Comparison of ENCODE assay signal across 8 cellular contexts in the genomic region with DNA sequence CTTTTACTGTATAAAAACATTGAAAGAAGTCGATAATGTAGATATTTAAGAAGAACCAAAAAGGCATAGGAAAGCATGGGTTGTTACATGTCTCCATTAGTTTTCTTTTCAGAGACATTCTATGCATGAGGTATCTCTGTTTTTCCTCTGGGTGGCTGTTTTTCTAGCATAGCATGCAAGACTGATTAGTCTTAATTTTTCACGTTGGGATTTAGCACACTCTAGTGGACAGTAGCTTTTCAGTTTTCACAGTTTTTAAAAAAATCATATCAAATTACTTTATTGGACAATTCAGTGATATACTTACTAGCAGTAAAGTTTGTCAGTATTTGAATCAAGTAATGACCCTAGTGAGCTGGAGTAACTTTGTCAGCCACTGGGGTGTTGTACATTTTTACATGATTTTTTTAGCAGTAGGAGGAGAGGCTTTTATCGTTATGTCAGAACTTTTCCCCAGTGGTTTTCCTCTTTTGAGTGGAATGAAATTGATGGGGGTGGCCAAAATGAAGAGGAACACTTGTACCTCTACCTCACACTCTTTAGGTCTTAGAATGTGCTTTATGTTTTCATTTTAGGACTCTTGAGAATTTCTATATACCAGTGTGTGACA. TPM values are rescaled to one million over a fixed set of nuclear protein-coding genes. Genes with fewer than 3 reads are reported as not detected.
A peak's percentile ranks its signal among the peaks of the same experiment; 100 is the strongest.
DNase-seq lines count a peak whose midpoint lies in the region; ATAC-seq and TF ChIP-seq lines count a peak whose summit lies in the region.

No MANE protein-coding gene starts in this region.

- H3K4me3 Mint-ChIP-seq in activated T-cell treated with anti-CD3 and anti-CD28 coated beads, Interleukin-2, amount 50 U/mL, for 24 hours = no peak overlapping the region

- H3K79me2 ChIP-seq in DND-41 (ENCODE audit: insufficient read depth, low read length) (no peaks in the 10 kb centered on the region), fibroblast of lung (ENCODE audit: control insufficient read depth, insufficient read depth, low read length) (no peaks in the 10 kb centered on the region), parathyroid adenoma (no peaks in the 10 kb centered on the region)

- H4K20me1 ChIP-seq in DND-41 (ENCODE audit: insufficient read depth, low read length) = no peaks in the 10 kb centered on the region
- no peaks in the 10 kb centered on the region for H4K20me1 ChIP-seq in fibroblast of lung (ENCODE audit: control insufficient read depth, extremely low read depth, insufficient read depth, low read length)

- H3K36me3 ChIP-seq in DND-41 (ENCODE audit: insufficient read depth, low read length) = peaks cover 3% of the 10 kb centered on the region; the same call in 1 of the 2 replicates
- H3K36me3 ChIP-seq in fibroblast of lung (ENCODE audit: control insufficient read depth, insufficient read depth, low read length) = no peaks in the 10 kb centered on the region
- no peaks in the 10 kb centered on the region for H3K36me3 ChIP-seq in parathyroid adenoma (ENCODE audit: control insufficient read depth, insufficient read depth, low read length)

- no peak overlapping the region for H3K4me3 ChIP-seq in DND-41 (ENCODE audit: low read depth in 1 of 2, low read length in 2 of 2)
- no peak overlapping the region for H3K4me3 ChIP-seq in fibroblast of lung (replicated peaks in 1 of 4; ENCODE audit: control extremely low read depth in 1 of 4, insufficient read depth in 1 of 4, low read depth in 3 of 4, low read length in 4 of 4)
- no peak overlapping the region for H3K4me3 ChIP-seq in parathyroid adenoma (ENCODE audit: low read depth, low read length)

- H3K4me1 Mint-ChIP-seq in activated T-cell treated with anti-CD3 and anti-CD28 coated beads, Interleukin-2, amount 50 U/mL, for 24 hours (ENCODE audit: low read depth) = no peaks in the 10 kb centered on the region

- H3K27ac ChIP-seq in DND-41 (ENCODE audit: low read length) = no peak overlapping the region
- no peak overlapping the region for H3K27ac ChIP-seq in fibroblast of lung (ENCODE audit: insufficient read depth, low read length)
- no peak overlapping the region for H3K27ac ChIP-seq in parathyroid adenoma

- H3K9ac ChIP-seq in DND-41 (ENCODE audit: low read depth, low read length) (no peak overlapping the region), fibroblast of lung (ENCODE audit: insufficient read depth, low read length) (no peak overlapping the region), parathyroid adenoma (no peak overlapping the region)

- H3K4me1 ChIP-seq in DND-41 (ENCODE audit: insufficient read depth, low read length) (no peaks in the 10 kb centered on the region), fibroblast of lung (ENCODE audit: control insufficient read depth, extremely low read depth, insufficient read depth, low read length) (no peaks in the 10 kb centered on the region), parathyroid adenoma (no peaks in the 10 kb centered on the region)

- H3K9me3 Mint-ChIP-seq in activated T-cell treated with anti-CD3 and anti-CD28 coated beads, Interleukin-2, amount 50 U/mL, for 24 hours = no peaks in the 10 kb centered on the region

- DNase-seq in DND-41 (no peak), LHCN-M2 (ENCODE audit: low read depth) (peak; percentile 67), SHP77 (lab: John Stamatoyannopoulos, UW) (peak; percentile 26 to 38), fibroblast of lung (ENCODE audit: low read depth in 2 of 2) (peak; percentile 44 to 78)
- DNase-seq in activated T-cell treated with anti-CD3 and anti-CD28 coated beads, Interleukin-2, amount 50 U/mL, for 24 hours = no peak
- DNase-seq in activated CD4-positive, CD25-positive, alpha-beta regulatory T cell treated with anti-CD3 and anti-CD28 coated beads, Interleukin-2, amount 50 U/mL, for 72 hours = no peak

- no peak overlapping the region for H3K27ac Mint-ChIP-seq in activated T-cell treated with anti-CD3 and anti-CD28 coated beads, Interleukin-2, amount 50 U/mL, for 24 hours

- no peak overlapping the region for H3K4me2 ChIP-seq in DND-41 (ENCODE audit: insufficient read depth, low read length)
- H3K4me2 ChIP-seq in fibroblast of lung (ENCODE audit: extremely low read depth, insufficient read depth, low read length) = no peak overlapping the region
- H3K4me2 ChIP-seq in parathyroid adenoma (ENCODE audit: low read length) = no peak overlapping the region

- H2AFZ ChIP-seq in DND-41 (ENCODE audit: low read depth, low read length) = no peak overlapping the region
- H2AFZ ChIP-seq in fibroblast of lung (ENCODE audit: low read length) = no peak overlapping the region
- H2AFZ ChIP-seq in parathyroid adenoma = no peak overlapping the region

- ATAC-seq in DND-41 (ENCODE audit: insufficient read depth, low read depth) (peak; percentile 79), GM19035 (IDR thresholded peaks at IDR 0.05; ENCODE audit: unreplicated experiment) (no peak)

- H3K9me3 ChIP-seq in DND-41 (ENCODE audit: insufficient read depth, low read length, severe bottlenecking) = no peaks in the 10 kb centered on the region
- no peaks in the 10 kb centered on the region for H3K9me3 ChIP-seq in fibroblast of lung (ENCODE audit: control insufficient read depth, insufficient read depth, low read depth, low read length)
- H3K9me3 ChIP-seq in parathyroid adenoma (ENCODE audit: control insufficient read depth, low read length) = no peaks in the 10 kb centered on the region

- no peaks in the 10 kb centered on the region for H3K27me3 ChIP-seq in DND-41 (ENCODE audit: insufficient read depth, low read length, poor library complexity)
- H3K27me3 ChIP-seq in fibroblast of lung (ENCODE audit: control insufficient read depth, insufficient read depth, low read length) = no peaks in the 10 kb centered on the region
- H3K27me3 ChIP-seq in parathyroid adenoma (ENCODE audit: control insufficient read depth, insufficient read depth, low read length) = no peaks in the 10 kb centered on the region

- peaks cover 56% of the 10 kb centered on the region for H3K36me3 Mint-ChIP-seq in activated T-cell treated with anti-CD3 and anti-CD28 coated beads, Interleukin-2, amount 50 U/mL, for 24 hours (ENCODE audit: low read depth)

- H3K27me3 Mint-ChIP-seq in activated T-cell treated with anti-CD3 and anti-CD28 coated beads, Interleukin-2, amount 50 U/mL, for 24 hours = no peaks in the 10 kb centered on the region

- TF ChIP-seq CTCF in DND-41 (IDR thresholded peaks at IDR 0.05; ENCODE audit: borderline replicate concordance, extremely low read depth, low read length, poor library complexity, severe bottlenecking) (peak; percentile 60), fibroblast of lung (conservative IDR thresholded peaks at IDR 0.05 in 1 of 2, IDR thresholded peaks at IDR 0.05 in 1 of 2; ENCODE audit: low read depth in 1 of 2, low read length in 2 of 2) (peak; percentile 41 to 66), parathyroid adenoma (IDR thresholded peaks at IDR 0.05) (peak; percentile 66)

RNA-seq across cellular contexts. Expression of gene SEC22A, which starts 57.2 kb away (rescaled TPM):
- 42.8 and 43.2 TPM in 2 replicates for total RNA-seq in LHCN-M2 (2014; rRNA removed)
- 15.6 TPM for polyA plus RNA-seq in LHCN-M2 (2012)
- 39.3 and 45.4 TPM in 2 replicates for total RNA-seq in fibroblast of lung
- polyA plus RNA-seq in fibroblast of lung = 39.4 and 52.7 TPM in 2 replicates
- polyA plus RNA-seq in fibroblast of lung (2012) = 23.8 and 28.1 TPM in 2 replicates
- 10.0 and 12.8 TPM in 2 replicates for polyA minus RNA-seq in fibroblast of lung (ENCODE audit: low replicate concordance)

Comparison
In these comparisons a context has a peak if more than half of its experiments do, and no peak if none do; other contexts are left out.
1. DNase-seq: peak in LHCN-M2 (single experiment), SHP77 (2 of 2) and fibroblast of lung (2 of 2); none in DND-41 (single experiment), activated T-cell treated with anti-CD3 and anti-CD28 coated beads, Interleukin-2, amount 50 U/mL, for 24 hours (single experiment) and activated CD4-positive, CD25-positive, alpha-beta regulatory T cell treated with anti-CD3 and anti-CD28 coated beads, Interleukin-2, amount 50 U/mL, for 72 hours (single experiment).
2. Peak in every context shown above with its lines, with median percentiles within 50 percentile points of each other: CTCF ChIP-seq.